ENCODE assay signal across 10 cellular contexts in genomic region chr5:133969654-133970324, GRCh38. TPM values are rescaled to one million over a fixed set of nuclear protein-coding genes. Genes with fewer than 3 reads are reported as not detected.
DNase-seq lines count a peak whose midpoint lies in the region; ATAC-seq and TF ChIP-seq lines count a peak whose summit lies in the region.
"Had no signal": no experiment of that assay in that cellular context is flagged by ENCODE, and none has a peak within 500 bp of the region (broad histone marks: within the 10 kb centered on the region; RNA-seq: fewer than 3 reads in every experiment).

No MANE protein-coding gene starts in this region.

- TF ChIP-seq POLR2A in Peyer's patch (IDR thresholded peaks at IDR 0.05): no peak
- TF ChIP-seq POLR2A in spleen (IDR thresholded peaks at IDR 0.05): no peak

- 0 out of 2 replicates have a peak overlapping the region, but pooled peaks have one; percentile 97 for H3K9ac ChIP-seq in SK-N-SH
- H3K9ac ChIP-seq in fibroblast of lung (ENCODE audit: insufficient read depth, low read length): no peak overlapping the region

- no peak for TF ChIP-seq RAD21 in SK-N-SH (IDR thresholded peaks at IDR 0.05; ENCODE audit: low read length)

- H3K4me2 ChIP-seq in SK-N-SH (peak overlapping the region; percentile 85), fibroblast of lung (ENCODE audit: extremely low read depth, insufficient read depth, low read length) (peak overlapping the region; percentile 46)

- no peak for TF ChIP-seq EP300 in SK-N-SH (IDR thresholded peaks at IDR 0.05; ENCODE audit: borderline replicate concordance in 1 of 2, low read depth in 1 of 2, low read length in 1 of 2)

- 86% methylated on average over 7 of the region's 7 CpGs for WGBS in SK-N-SH (ENCODE audit: low lambda C conversion rate)
- 73 to 83% (median 80%) methylated on average over 7 of the region's 7 CpGs for WGBS in spleen, 5 donors

- H3K27ac ChIP-seq in SK-N-SH (ENCODE audit: low read depth in 2 of 2, low read length in 1 of 2) (peak overlapping the region in 1 of 2 experiments; percentile 90; a peak in 2 of 4 replicates), Peyer's patch (peak overlapping the region in 3 of 4 donors; percentile 81 to 88 (median 87)), fibroblast of lung (ENCODE audit: insufficient read depth, low read length) (peak overlapping the region; percentile 92), spleen (peak overlapping the region in 5 of 8 donors; percentile 89 to 94 (median 94))

- H3K4me3 ChIP-seq in SK-N-SH (ENCODE audit: low read depth in 2 of 2, low read length in 1 of 2) (peak overlapping the region in 1 of 2 experiments; percentile 97; a peak in 2 of 4 replicates), Peyer's patch (peak overlapping the region in 1 of 4 donors; percentile 65), fibroblast of lung (replicated peaks in 1 of 4; ENCODE audit: control extremely low read depth in 1 of 4, insufficient read depth in 1 of 4, low read depth in 3 of 4, low read length in 4 of 4) (no peak overlapping the region), spleen (peak overlapping the region in 4 of 8 donors; percentile 78 to 90 (median 84))

- H3K4me1 ChIP-seq in SK-N-SH (ENCODE audit: control insufficient read depth in 1 of 2, insufficient read depth in 2 of 2, low read depth in 1 of 2, low read length in 1 of 2): peaks cover 8 to 13% of the 10 kb centered on the region in 2 experiments; a peak in 3 of 4 replicates
- H3K4me1 ChIP-seq in Peyer's patch: peaks cover 0 to 17% (median 4%) of the 10 kb centered on the region in 4 donors
- no peaks in the 10 kb centered on the region for H3K4me1 ChIP-seq in fibroblast of lung (ENCODE audit: control insufficient read depth, extremely low read depth, insufficient read depth, low read length)
- peaks cover 13 to 54% (median 36%) of the 10 kb centered on the region in 6 donors for H3K4me1 ChIP-seq in spleen

- intact Hi-C loops in spleen (cut with DNase I; ENCODE audit: low total_unique reads): no loop called here

- H4K20me1 ChIP-seq in SK-N-SH (ENCODE audit: insufficient read depth) (no peaks in the 10 kb centered on the region), fibroblast of lung (ENCODE audit: control insufficient read depth, extremely low read depth, insufficient read depth, low read length) (no peaks in the 10 kb centered on the region)

- H2AFZ ChIP-seq in SK-N-SH (ENCODE audit: low read depth): no peak overlapping the region
- no peak overlapping the region for H2AFZ ChIP-seq in fibroblast of lung (ENCODE audit: low read length)

- peaks cover 43% of the 10 kb centered on the region for H3K79me2 ChIP-seq in SK-N-SH (ENCODE audit: insufficient read depth)
- H3K79me2 ChIP-seq in fibroblast of lung (ENCODE audit: control insufficient read depth, insufficient read depth, low read length): peaks cover 27% of the 10 kb centered on the region

- no peak for ATAC-seq in SK-N-SH treated with all-trans-retinoic acid at 6 μM for 48 hours

- CTCF ChIA-PET in SK-N-SH (lab: Yijun Ruan, JAX): interaction anchor here (1.1 to 3.8 kb wide), 5 partner anchors 11 to 548 kb away, joined by 3 to 27 read pairs (median 5); no protein-coding TSS in a partner anchor

- peaks cover 36% of the 10 kb centered on the region for H3F3A ChIP-seq in SK-N-SH (replicated peaks; ENCODE audit: insufficient read depth)

- H3K27me3 ChIP-seq in SK-N-SH (ENCODE audit: insufficient read depth) (no peaks in the 10 kb centered on the region), Peyer's patch (no peaks in the 10 kb centered on the region), fibroblast of lung (ENCODE audit: control insufficient read depth, insufficient read depth, low read length) (no peaks in the 10 kb centered on the region), spleen (replicated peaks in 1 of 7) (no peaks in the 10 kb centered on the region)

- TF ChIP-seq CTCF in SK-N-SH (IDR thresholded peaks at IDR 0.05) (no peak), Peyer's patch (IDR thresholded peaks at IDR 0.05) (no peak), fibroblast of lung (conservative IDR thresholded peaks at IDR 0.05 in 1 of 2, IDR thresholded peaks at IDR 0.05 in 1 of 2; ENCODE audit: low read depth in 1 of 2, low read length in 2 of 2) (no peak), spleen (IDR thresholded peaks at IDR 0.05 in 8 of 11, conservative IDR thresholded peaks at IDR 0.05 in 3 of 11) (no peak)

- no peaks in the 10 kb centered on the region for H3K9me2 ChIP-seq in SK-N-SH

- peaks cover 29 to 34% of the 10 kb centered on the region in 2 experiments for H3K36me3 ChIP-seq in SK-N-SH (replicated peaks in 1 of 2; ENCODE audit: control insufficient read depth in 1 of 2, insufficient read depth in 2 of 2, low read length in 1 of 2)
- peaks cover 0 to 39% (median 0%) of the 10 kb centered on the region in 3 donors for H3K36me3 ChIP-seq in Peyer's patch
- peaks cover 2% of the 10 kb centered on the region for H3K36me3 ChIP-seq in fibroblast of lung (ENCODE audit: control insufficient read depth, insufficient read depth, low read length)
- H3K36me3 ChIP-seq in spleen: peaks cover 0 to 41% (median 27%) of the 10 kb centered on the region in 6 donors

- H3K9me3 ChIP-seq in SK-N-SH (no peaks in the 10 kb centered on the region), Peyer's patch (no peaks in the 10 kb centered on the region), fibroblast of lung (ENCODE audit: control insufficient read depth, insufficient read depth, low read depth, low read length) (no peaks in the 10 kb centered on the region), spleen (no peaks in the 10 kb centered on the region)

- POLR2A ChIA-PET in SK-N-SH (lab: Yijun Ruan, JAX): interaction anchor here (0.8 kb wide), 1 partner anchor 256 kb away, joined by 3 read pairs; no protein-coding TSS in a partner anchor

- DNase-seq in SK-N-SH (no peak), Peyer's patch (no peak), fibroblast of lung (ENCODE audit: low read depth in 2 of 2) (peak; percentile 18 to 26), spleen (no peak), NCI-H2196 treated with DMSO at 0.1 percent for 48 hours (lab: John Stamatoyannopoulos, UW; ENCODE audit: unreplicated experiment) (no peak), NCI-H1105 treated with DMSO at 0.1 percent for 48 hours (lab: John Stamatoyannopoulos, UW) (no peak)
- DNase-seq in activated CD8-positive, alpha-beta memory T cell treated with anti-CD3 and anti-CD28 coated beads, Interleukin-2, amount 50 U/mL, for 4 hours: no peak
- DNase-seq: 8988T, GOT3 had no signal

TF ChIP-seq in SK-N-SH, 30 proteins besides CTCF, POLR2A, EP300 and RAD21 (continues in another document):
- no peak for TF ChIP-seq FOSL2 (IDR thresholded peaks at IDR 0.05; ENCODE audit: borderline replicate concordance, low read depth)
- TF ChIP-seq MXI1 (IDR thresholded peaks at IDR 0.05; ENCODE audit: low read depth, low read length): no peak
- TF ChIP-seq, protein P1, sequence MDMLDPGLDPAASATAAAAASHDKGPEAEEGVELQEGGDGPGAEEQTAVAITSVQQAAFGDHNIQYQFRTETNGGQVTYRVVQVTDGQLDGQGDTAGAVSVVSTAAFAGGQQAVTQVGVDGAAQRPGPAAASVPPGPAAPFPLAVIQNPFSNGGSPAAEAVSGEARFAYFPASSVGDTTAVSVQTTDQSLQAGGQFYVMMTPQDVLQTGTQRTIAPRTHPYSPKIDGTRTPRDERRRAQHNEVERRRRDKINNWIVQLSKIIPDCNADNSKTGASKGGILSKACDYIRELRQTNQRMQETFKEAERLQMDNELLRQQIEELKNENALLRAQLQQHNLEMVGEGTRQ (IDR thresholded peaks at IDR 0.05; ENCODE audit: borderline replicate concordance, low read depth, low read length): no peak
- TF ChIP-seq SIN3A (IDR thresholded peaks at IDR 0.05; ENCODE audit: borderline replicate concordance, low read depth, low read length): no peak

TF ChIP-seq in SK-N-SH treated with all-trans-retinoic acid at 6 μM for 48 hours, 23 proteins besides CTCF, POLR2A, EP300 and RAD21 (continues in another document):
- TF ChIP-seq TSHZ2 (CRISPR knock-in tag; IDR thresholded peaks at IDR 0.05): no peak

RNA-seq across cellular contexts. Expression of gene C5orf15, which starts 1.4 kb away (rescaled TPM):
- polyA plus RNA-seq in SK-N-SH (2012; rRNA removed) (81.0 and 106 TPM in 2 replicates), fibroblast of lung (87.2 and 111 TPM in 2 replicates), spleen (10 to 100 TPM; 28.1 to 28.8 (median 28.4) TPM)
- 99.4 and 101 TPM in 2 replicates for polyA plus RNA-seq in SK-N-SH (2012; cell fraction: cytosol; rRNA removed)
- polyA plus RNA-seq in SK-N-SH (2012; cell fraction: nucleus; rRNA removed): 17.5 and 54.9 TPM in 2 replicates
- total RNA-seq in Peyer's patch (10 to 100 TPM; 12.4 to 92.6 (median 36.2) TPM), fibroblast of lung (31.8 and 43.1 TPM in 2 replicates), spleen (10 to 100 TPM; 25.4 to 49.6 (median 28.6) TPM)
- 52.1 and 65.5 TPM in 2 replicates for polyA plus RNA-seq in fibroblast of lung (2012)
- 7.4 and 25.0 TPM in 2 replicates for polyA minus RNA-seq in fibroblast of lung (ENCODE audit: low replicate concordance)

RNA-seq across cellular contexts. Expression of gene VDAC1, which starts 35.0 kb away (rescaled TPM):
- polyA plus RNA-seq in SK-N-SH (2012; rRNA removed) (155 and 166 TPM in 2 replicates), fibroblast of lung (202 and 244 TPM in 2 replicates), spleen (10 to 100 TPM; 53.3 to 84.0 (median 76.2) TPM)
- polyA plus RNA-seq in SK-N-SH (2012; cell fraction: cytosol; rRNA removed): 216 and 238 TPM in 2 replicates
- polyA plus RNA-seq in SK-N-SH (2012; cell fraction: nucleus; rRNA removed): 77.0 and 124 TPM in 2 replicates
- total RNA-seq in Peyer's patch (100 to 1,000 TPM; 120 to 289 (median 181) TPM), fibroblast of lung (239 and 281 TPM in 2 replicates), spleen (100 to 1,000 TPM in 1 of 7 donors, 10 to 100 TPM in 6; 69.2 to 100 (median 86.4) TPM)
- 246 and 278 TPM in 2 replicates for polyA plus RNA-seq in fibroblast of lung (2012)
- polyA minus RNA-seq in fibroblast of lung (ENCODE audit: low replicate concordance): 97.4 and 123 TPM in 2 replicates

Comparison
In these comparisons a context has a peak if more than half of its experiments do, and no peak if none do; other contexts are left out.
1. DNase-seq: peak in fibroblast of lung (2 of 2); none in SK-N-SH (single experiment), Peyer's patch (0 of 3), spleen (single experiment), NCI-H2196 treated with DMSO at 0.1 percent for 48 hours (single experiment), activated CD8-positive, alpha-beta memory T cell treated with anti-CD3 and anti-CD28 coated beads, Interleukin-2, amount 50 U/mL, for 4 hours (single experiment) and NCI-H1105 treated with DMSO at 0.1 percent for 48 hours (single experiment).